Comparison of ENCODE assay signal across 8 cellular contexts in genomic region chr1:113811888-113812660, GRCh38. TPM values are rescaled to one million over a fixed set of nuclear protein-coding genes. Genes with fewer than 3 reads are reported as not detected.
DNase-seq lines count a peak whose midpoint lies in the region; ATAC-seq and TF ChIP-seq lines count a peak whose summit lies in the region.

TSS of gene RSBN1 (minus strand) at chr1:113812476. CDS start at chr1:113812412, 64 bp downstream.

- CTCF ChIA-PET in WTC11 (lab: Charles Lee): interaction anchor here (0.6 to 1.7 kb wide), 7 partner anchors 8 to 355 kb away, joined by 3 to 5 read pairs (median 3); partner anchors contain the start of genes AP4B1 and PHTF1

- peak within 1 kb of the TSS; percentile 96 for H3K4me3 Mint-ChIP-seq in WTC11

- H3K36me3 Mint-ChIP-seq in WTC11: peaks cover 6% of the 10 kb centered on the region

- H3K9me3 Mint-ChIP-seq in WTC11: peaks cover 4% of the 10 kb centered on the region; the same call in 1 of the 2 replicates

- POLR2A ChIA-PET in WTC11 (lab: Charles Lee): interaction anchor here (0.9 to 2.3 kb wide), 2 partner anchors 20 to 52 kb away, joined by 3 to 19 read pairs; partner anchors contain the start of gene PHTF1

- ATAC-seq in GM18909 (IDR thresholded peaks at IDR 0.05; ENCODE audit: poor library complexity, unreplicated experiment): peak; percentile 91
- peak; percentile 95 for ATAC-seq in HG03175 (IDR thresholded peaks at IDR 0.05; ENCODE audit: unreplicated experiment)
- peak; percentile 97 for ATAC-seq in WTC11

- H3K27ac Mint-ChIP-seq in WTC11: peak within 1 kb of the TSS; percentile 96

- H3K4me3 ChIP-seq in cardiac fibroblast (replicated peaks in 1 of 2; ENCODE audit: low read depth in 2 of 2, low read length in 2 of 2): peak within 1 kb of the TSS; percentile 88 to 95

- TF ChIP-seq CTCF in WTC11 (IDR thresholded peaks at IDR 0.05): no peak
- no peak for TF ChIP-seq CTCF in cardiac fibroblast (IDR thresholded peaks at IDR 0.05; ENCODE audit: low read depth, low read length)

- no peaks in the 10 kb centered on the region for H3K27me3 Mint-ChIP-seq in WTC11 (ENCODE audit: low read depth)

- H3K4me1 Mint-ChIP-seq in WTC11: peaks cover 16% of the 10 kb centered on the region

- DNase-seq in AG08395 (ENCODE audit: low spot score): peak; percentile 97
- DNase-seq in NCI-H226: peak; percentile 100
- DNase-seq in WTC11 (ENCODE audit: low spot score): peak; percentile 98
- peak; percentile 99 for DNase-seq in cardiac fibroblast (ENCODE audit: low read depth in 2 of 2)
- DNase-seq in iPS-NIHi7 (ENCODE audit: extremely low spot score): peak; percentile 94
- peak; percentile 98 for DNase-seq in smooth muscle cell of the brain vasculature (ENCODE audit: low read depth, low spot score)

TF ChIP-seq in WTC11, 78 proteins besides CTCF, POLR2A, EP300 and RAD21 (continues in another document):
- no peak for TF ChIP-seq ZNF416 (CRISPR knock-in tag; IDR thresholded peaks at IDR 0.05)
- no peak for TF ChIP-seq ATF2 (CRISPR knock-in tag; IDR thresholded peaks at IDR 0.05; ENCODE audit: borderline replicate concordance, low read depth)
- peak; percentile 67; the same call in 1 of the 2 replicates for TF ChIP-seq SP1 (CRISPR knock-in tag; conservative IDR thresholded peaks at IDR 0.05)
- TF ChIP-seq ZNF232 (CRISPR knock-in tag; IDR thresholded peaks at IDR 0.05): 0 out of 2 replicates have a peak, but pooled peaks have one; percentile 36
- peak; percentile 58; the same call in 1 of the 2 replicates for TF ChIP-seq CREM (CRISPR knock-in tag; IDR thresholded peaks at IDR 0.05)
- TF ChIP-seq ESRRA (CRISPR knock-in tag; IDR thresholded peaks at IDR 0.05; ENCODE audit: borderline replicate concordance): 0 out of 2 replicates have a peak, but pooled peaks have one; percentile 4
- TF ChIP-seq, protein P1, sequence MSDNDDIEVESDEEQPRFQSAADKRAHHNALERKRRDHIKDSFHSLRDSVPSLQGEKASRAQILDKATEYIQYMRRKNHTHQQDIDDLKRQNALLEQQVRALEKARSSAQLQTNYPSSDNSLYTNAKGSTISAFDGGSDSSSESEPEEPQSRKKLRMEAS (CRISPR knock-in tag; IDR thresholded peaks at IDR 0.05): peak; percentile 81; the same call in 1 of the 2 replicates
- TF ChIP-seq ZNF396 (CRISPR knock-in tag; IDR thresholded peaks at IDR 0.05; ENCODE audit: borderline replicate concordance): no peak
- TF ChIP-seq NFE2L1 (CRISPR knock-in tag; IDR thresholded peaks at IDR 0.05): 0 out of 2 replicates have a peak, but pooled peaks have one; percentile 44
- 0 out of 2 replicates have a peak, but pooled peaks have one; percentile 39 for TF ChIP-seq ZBTB43 (CRISPR knock-in tag; IDR thresholded peaks at IDR 0.05)
- no peak for TF ChIP-seq ERG (CRISPR knock-in tag; IDR thresholded peaks at IDR 0.05)
- TF ChIP-seq ARID4B (CRISPR knock-in tag; IDR thresholded peaks at IDR 0.05; ENCODE audit: borderline replicate concordance): peak; percentile 18; the same call in 1 of the 2 replicates
- peak; percentile 96 for TF ChIP-seq ZNF317 (CRISPR knock-in tag; IDR thresholded peaks at IDR 0.05; ENCODE audit: borderline replicate concordance, low read depth)
- no peak for TF ChIP-seq FOXJ3 (CRISPR knock-in tag; IDR thresholded peaks at IDR 0.05; ENCODE audit: borderline replicate concordance)
- TF ChIP-seq TCF7 (CRISPR knock-in tag; IDR thresholded peaks at IDR 0.05; ENCODE audit: low read depth): 0 out of 2 replicates have a peak, but pooled peaks have one; percentile 32
- peak; percentile 78 for TF ChIP-seq FOXK1 (CRISPR knock-in tag; IDR thresholded peaks at IDR 0.05)
- peak; percentile 71 for TF ChIP-seq PRDM15 (CRISPR knock-in tag; IDR thresholded peaks at IDR 0.05)
- TF ChIP-seq FOXP1 (CRISPR knock-in tag; IDR thresholded peaks at IDR 0.05; ENCODE audit: borderline replicate concordance): peak; percentile 86; the same call in 1 of the 2 replicates

RNA-seq across cellular contexts. Expression of gene RSBN1, which starts in this region (rescaled TPM):
- total RNA-seq in WTC11 (2021): 15.5 to 19.3 TPM (median 19.1 TPM) in 3 replicates

Comparison
In these comparisons a context has a peak if more than half of its experiments do, and no peak if none do; other contexts are left out.
1. Peak in every context shown above with its lines: DNase-seq, ATAC-seq and H3K4me3 ChIP-seq.